ENCODE assay signal across 9 cellular contexts in genomic region chr11:6705905-6706535, GRCh38. TPM values are rescaled to one million over a fixed set of nuclear protein-coding genes. Genes with fewer than 3 reads are reported as not detected.
A peak's percentile ranks its signal among the peaks of the same experiment; 100 is the strongest.
DNase-seq lines count a peak whose midpoint lies in the region; ATAC-seq, FAIRE-seq and TF ChIP-seq lines count a peak whose summit lies in the region.
"Had no signal": no experiment of that assay in that cellular context is flagged by ENCODE, and none has a peak within 500 bp of the region (broad histone marks: within the 10 kb centered on the region; RNA-seq: fewer than 3 reads in every experiment).

No MANE protein-coding gene starts in this region.

- TF ChIP-seq POLR2A in GM12878 (IDR thresholded peaks at IDR 0.05; ENCODE audit: low read depth, low read length) = no peak

- POLR2A ChIA-PET in RWPE1 (lab: Yijun Ruan, JAX; ENCODE audit: low non-redundant PET) (no interaction called here), GM12878 (lab: Charles Lee) (interaction anchor here (0.7 to 1.3 kb wide), 2 partner anchors 30 to 40 kb away, joined by 3 read pairs; no protein-coding TSS in a partner anchor)

- WGBS in GM12878 (ENCODE audit: insufficient coverage, insufficient replicate concordance, low lambda C conversion rate, missing lambda C conversion rate) = 21% methylated on average over 7 of the region's 7 CpGs

- 0 out of 4 replicates have a peak, but pooled peaks cover 0 to 1% of the 10 kb centered on the region in 2 experiments for H3K36me3 ChIP-seq in GM12878 (ENCODE audit: control insufficient read depth in 2 of 2, insufficient read depth in 2 of 2, low read length in 1 of 2)

- CTCF ChIA-PET in RWPE1 (lab: Yijun Ruan, JAX) (interaction anchor here (0.6 to 1.4 kb wide), 6 partner anchors 11 to 1004 kb away, joined by 3 to 4 read pairs (median 3); no protein-coding TSS in a partner anchor), GM12878 (lab: Yijun Ruan, JAX) (interaction anchor here (0.7 to 8.5 kb wide), 43 partner anchors 9 to 767 kb away, joined by 3 to 97 read pairs (median 5); partner anchors contain the start of genes HPX and MRPL17)

- no peak for TF ChIP-seq EP300 in GM12878 (IDR thresholded peaks at IDR 0.05; ENCODE audit: borderline replicate concordance in 1 of 2, control insufficient read depth in 1 of 2, low read depth in 2 of 2, low read length in 2 of 2)

- TF ChIP-seq CTCF in RWPE1 (conservative IDR thresholded peaks at IDR 0.05; ENCODE audit: low read depth) = peak; percentile 90
- TF ChIP-seq CTCF in GM12878 (IDR thresholded peaks at IDR 0.05 in 2 of 3, conservative IDR thresholded peaks at IDR 0.05 in 1 of 3; ENCODE audit: control insufficient read depth in 2 of 3, extremely low read depth in 1 of 3, insufficient read depth in 1 of 3, low read depth in 3 of 3, low read length in 3 of 3) = peak; percentile 77 to 92 (median 84)

- H3K4me3 ChIP-seq in GM12878 = no peak overlapping the region

- in situ Hi-C loops in GM12878 (cut with MboI) = no loop called here

- H4K20me1 ChIP-seq in GM12878 (ENCODE audit: control insufficient read depth, insufficient read depth) = no peaks in the 10 kb centered on the region; the same call in 1 of the 2 replicates

- H3K4me1 ChIP-seq in GM12878 (ENCODE audit: control insufficient read depth, insufficient read depth, low read length) = no peaks in the 10 kb centered on the region

- TF ChIP-seq RAD21 in GM12878 (IDR thresholded peaks at IDR 0.05; ENCODE audit: insufficient read depth, low read depth, low read length) = peak; percentile 71

- peak; percentile 51 for DNase-seq in activated CD8-positive, alpha-beta memory T cell treated with anti-CD3 and anti-CD28 coated beads, Interleukin-2, amount 50 U/mL, for 4 hours
- no peak for DNase-seq in activated CD8-positive, alpha-beta memory T cell treated with anti-CD3 and anti-CD28 coated beads for 24 hours
- peak; percentile 44 for DNase-seq in RWPE1 (ENCODE audit: low spot score)
- DNase-seq in GM12878 (ENCODE audit: low read depth, low spot score) = no peak
- DNase-seq in iPS DF 19.7 (ENCODE audit: low read depth, low spot score) = peak; percentile 9
- peak in 2 of 3 donors; percentile 30 to 53 for DNase-seq in stimulated activated CD4-positive, alpha-beta T cell treated with anti-CD3 and anti-CD28 coated beads, Interleukin-12 subunit alpha, Interleukin-12 subunit beta, amount 100 ng/mL, for 48 hours (ENCODE audit: low read depth in 2 of 3, low spot score in 1 of 3)

- H3K4me2 ChIP-seq in GM12878 (ENCODE audit: control insufficient read depth, insufficient read depth) = no peak overlapping the region

- H3K79me2 ChIP-seq in GM12878 (ENCODE audit: control insufficient read depth, insufficient read depth, low read length) = no peaks in the 10 kb centered on the region

- H3K27ac ChIP-seq in RWPE1 (no peak overlapping the region), GM12878 (ENCODE audit: control insufficient read depth, insufficient read depth) (no peak overlapping the region)

- H3K27me3 ChIP-seq in GM12878 (replicated peaks in 1 of 2; ENCODE audit: control insufficient read depth in 2 of 2, insufficient read depth in 2 of 2, low read length in 1 of 2) = no peaks in the 10 kb centered on the region

- RAD21 ChIA-PET in GM12878 (lab: Charles Lee; ENCODE audit: unreplicated experiment) = interaction anchor here (1.0 to 4.4 kb wide), 8 partner anchors 23 to 329 kb away, joined by 3 to 37 read pairs (median 6); partner anchors contain the start of gene MRPL17

- intact Hi-C loops in GM12878 (cut with micrococcal nuclease; ENCODE audit: unreplicated experiment) = loop anchor here (1.0 to 2.0 kb wide), 3 partner anchors 51 to 327 kb away; no protein-coding TSS in a partner anchor

- no peaks in the 10 kb centered on the region for H3K9me3 ChIP-seq in GM12878 (replicated peaks; ENCODE audit: control insufficient read depth, insufficient read depth, low read length)

- SMC1A ChIA-PET in GM12878 (lab: Charles Lee; ENCODE audit: uncharacterized antibody, unreplicated experiment) = interaction anchor here (0.6 to 3.2 kb wide), 28 partner anchors 9 to 410 kb away, joined by 3 to 31 read pairs (median 4); partner anchors contain the start of genes MRPL17 and TPP1

- ATAC-seq in HG03354 (IDR thresholded peaks at IDR 0.05; ENCODE audit: poor library complexity, severe bottlenecking, unreplicated experiment) (peak; percentile 70), GM12878 (peak; percentile 83), GM18520 (IDR thresholded peaks at IDR 0.05; ENCODE audit: unreplicated experiment) (no peak)

- H2AFZ ChIP-seq in GM12878 (ENCODE audit: control insufficient read depth, low read depth, low read length) = no peak overlapping the region

- FAIRE-seq in GM12878 (lab: Jason Lieb, UNC) = peak; percentile 59
- FAIRE-seq: frontal cortex had no signal

- H3K9ac ChIP-seq in GM12878 (ENCODE audit: control insufficient read depth, insufficient read depth, low read length) = no peak overlapping the region

- no TSS peak for BruUV-seq in GM12878 (replicated peaks; lab: Mats Ljungman, UMichigan)

TF ChIP-seq in GM12878, 131 proteins besides CTCF, POLR2A, EP300 and RAD21:
- TF ChIP-seq YY1 (IDR thresholded peaks at IDR 0.05; ENCODE audit: low read depth, low read length) (0 out of 2 replicates have a peak, but pooled peaks have one; percentile 37), SMC3 (IDR thresholded peaks at IDR 0.05; ENCODE audit: borderline replicate concordance, low read length) (peak; percentile 83), WRNIP1 (IDR thresholded peaks at IDR 0.05; ENCODE audit: borderline replicate concordance, low read depth, low read length) (0 out of 2 replicates have a peak, but pooled peaks have one; percentile 60), IRF5 (IDR thresholded peaks at IDR 0.05; ENCODE audit: borderline replicate concordance) (no peak)

RNA-seq across cellular contexts. Expression of gene MRPL17, which starts 22.9 kb away (rescaled TPM):
- total RNA-seq in GM12878 (2013; cell fraction: nucleolus; rRNA removed) = 35.2 and 38.1 TPM in 2 replicates
- total RNA-seq in GM12878 (2014; rRNA removed) (82.9 and 83.8 TPM in 2 replicates), GM12878 (2014; rRNA removed; fragmentation: Illumina TruSeq; extraction: Trizol) (55.1 and 63.3 TPM in 2 replicates), GM12878 (2021) (85.8 and 91.7 TPM in 2 replicates)
- 31.4 TPM for polyA plus RNA-seq in GM12878 (2011; ENCODE audit: low read depth)
- polyA plus RNA-seq in GM12878 (2011; rRNA removed) (70.3 and 97.9 TPM in 2 replicates), GM12878 (2014; fragmentation: Illumina TruSeq; extraction: Trizol) (35.2 and 60.3 TPM in 2 replicates), GM12878 (2014; fragmentation: Nextera tagmentation; extraction: Ambion mirVana) (100 to 1,000 TPM; 170 to 171 TPM), GM12878 (2014; rRNA removed) (80.6 and 83.5 TPM in 2 replicates), GM12878 (2016; fragmentation: Nextera tagmentation; extraction: Ambion mirVana) (100 to 1,000 TPM; 122 to 134 TPM)
- 67.2 and 75.4 TPM in 2 replicates for polyA plus RNA-seq in GM12878 (2011; cell fraction: cytosol; rRNA removed)
- 42.4 and 59.5 TPM in 2 replicates for polyA plus RNA-seq in GM12878 (2011; cell fraction: nucleus; rRNA removed)
- 58.8 and 64.2 TPM in 2 replicates for polyA plus RNA-seq in GM12878 (2012)
- 47.5 and 64.9 TPM in 2 replicates for polyA minus RNA-seq in GM12878 (2011; rRNA and poly(A)+ RNA removed)
- 26.2 and 33.4 TPM in 2 replicates for polyA minus RNA-seq in GM12878 (2011; cell fraction: cytosol; rRNA and poly(A)+ RNA removed)
- 41.6 and 57.0 TPM in 2 replicates for polyA minus RNA-seq in GM12878 (2011; cell fraction: nucleus; rRNA and poly(A)+ RNA removed)

RNA-seq across cellular contexts. Expression of gene DCHS1, which starts 50.4 kb away (rescaled TPM):
- 0.56 and 0.92 TPM in 2 replicates for total RNA-seq in GM12878 (2013; cell fraction: nucleolus; rRNA removed)
- total RNA-seq in GM12878 (2014; rRNA removed) = 0.34 and 0.38 TPM in 2 replicates
- 0.14 and 0.18 TPM in 2 replicates for total RNA-seq in GM12878 (2014; rRNA removed; fragmentation: Illumina TruSeq; extraction: Trizol)
- total RNA-seq in GM12878 (2021) = 0.56 and 0.64 TPM in 2 replicates
- polyA plus RNA-seq in GM12878 (2011; ENCODE audit: low read depth) = 0.17 TPM
- 0.01 and 0.04 TPM in 2 replicates for polyA plus RNA-seq in GM12878 (2011; rRNA removed)
- 0.01 and 0.02 TPM in 2 replicates for polyA plus RNA-seq in GM12878 (2011; cell fraction: cytosol; rRNA removed)
- polyA plus RNA-seq in GM12878 (2011; cell fraction: nucleus; rRNA removed) = 0.31 and 0.32 TPM in 2 replicates
- 0.51 and 0.58 TPM in 2 replicates for polyA plus RNA-seq in GM12878 (2012)
- 0.02 and 0.22 TPM in 2 replicates for polyA plus RNA-seq in GM12878 (2014; fragmentation: Illumina TruSeq; extraction: Trizol)
- polyA plus RNA-seq in GM12878 (2014; fragmentation: Nextera tagmentation; extraction: Ambion mirVana) = under 1 TPM in 1 of 2 experiments, not detected in 1; 0.02 TPM
- 0.47 and 0.66 TPM in 2 replicates for polyA plus RNA-seq in GM12878 (2014; rRNA removed)
- polyA plus RNA-seq in GM12878 (2016; fragmentation: Nextera tagmentation; extraction: Ambion mirVana) = under 1 TPM; 0.04 to 0.09 TPM
- polyA minus RNA-seq in GM12878 (2011; rRNA and poly(A)+ RNA removed) = under 0.01 and 0.10 TPM in 2 replicates
- polyA minus RNA-seq in GM12878 (2011; cell fraction: cytosol; rRNA and poly(A)+ RNA removed) = 0.10 TPM in 1 of 2 replicates, not detected in the other
- polyA minus RNA-seq in GM12878 (2011; cell fraction: nucleus; rRNA and poly(A)+ RNA removed) = 0.12 and 0.19 TPM in 2 replicates

Comparison
In these comparisons a context has a peak if more than half of its experiments do, and no peak if none do; other contexts are left out.
1. DNase-seq: peak in activated CD8-positive, alpha-beta memory T cell treated with anti-CD3 and anti-CD28 coated beads, Interleukin-2, amount 50 U/mL, for 4 hours (single experiment), RWPE1 (single experiment), iPS DF 19.7 (single experiment) and stimulated activated CD4-positive, alpha-beta T cell treated with anti-CD3 and anti-CD28 coated beads, Interleukin-12 subunit alpha, Interleukin-12 subunit beta, amount 100 ng/mL, for 48 hours (2 of 3); none in activated CD8-positive, alpha-beta memory T cell treated with anti-CD3 and anti-CD28 coated beads for 24 hours (single experiment) and GM12878 (single experiment).